Comparison of ENCODE assay signal across 18 cellular contexts in genomic region chr11:9201372-9202162, GRCh38.
DNase-seq lines count a peak whose midpoint lies in the region; ATAC-seq and TF ChIP-seq lines count a peak whose summit lies in the region.
"Had no signal": no experiment of that assay in that cellular context is flagged by ENCODE, and none has a peak within 500 bp of the region (broad histone marks: within the 10 kb centered on the region; RNA-seq: fewer than 3 reads in every experiment).

No MANE protein-coding gene starts in this region.

- H3K27ac ChIP-seq in SK-N-SH (ENCODE audit: low read depth in 2 of 2, low read length in 1 of 2) = no peak overlapping the region
- H3K27ac ChIP-seq in left ventricle myocardium inferior (replicated peaks) = peak overlapping the region; percentile 57
- no peak overlapping the region for H3K27ac ChIP-seq in effector memory CD4-positive, alpha-beta T cell (ENCODE audit: insufficient read depth, low read length, poor library complexity, severe bottlenecking)
- H3K27ac ChIP-seq: 22Rv1 had no signal

- peaks cover 10% of the 10 kb centered on the region for H4K20me1 ChIP-seq in SK-N-SH (ENCODE audit: insufficient read depth)

- H3K9me3 Mint-ChIP-seq in activated naive CD8-positive, alpha-beta T cell (ENCODE audit: low read depth) = no peaks in the 10 kb centered on the region
- H3K9me3 Mint-ChIP-seq in stimulated activated naive CD8-positive, alpha-beta T cell treated with anti-CD3 and anti-CD28 coated beads, Interleukin-15, Interleukin-2, amounts not matched to agents 100 ng/mL and 50 ng/mL, for 24 hours = no peaks in the 10 kb centered on the region
- H3K9me3 Mint-ChIP-seq: CD4-positive, CD25-positive, alpha-beta regulatory T cell; GM23338 had no signal

- DNase-seq in SK-N-SH (no peak), left ventricle myocardium inferior (no peak), left ventricle myocardium superior (no peak), RPMI8226 (no peak)
- DNase-seq in effector memory CD4-positive, alpha-beta T cell = no peak
- DNase-seq: CD4-positive, CD25-positive, alpha-beta regulatory T cell; EL; NCI-H1417 treated with DMSO at 0.1 percent for 48 hours; NCI-H2029; NCI-H2171; NCI-H446; NCI-H69 had no signal

- CTCF ChIA-PET in SK-N-SH (lab: Yijun Ruan, JAX) = no interaction called here

- no peak overlapping the region for H3K4me3 Mint-ChIP-seq in activated naive CD8-positive, alpha-beta T cell
- peak overlapping the region; percentile 21 for H3K4me3 Mint-ChIP-seq in stimulated activated naive CD8-positive, alpha-beta T cell treated with anti-CD3 and anti-CD28 coated beads, Interleukin-15, Interleukin-2, amounts not matched to agents 100 ng/mL and 50 ng/mL, for 24 hours
- H3K4me3 Mint-ChIP-seq: B cell; CD4-positive, CD25-positive, alpha-beta regulatory T cell; GM23338 had no signal

- H3K4me3 ChIP-seq in SK-N-SH (ENCODE audit: low read depth in 2 of 2, low read length in 1 of 2) (no peak overlapping the region), left ventricle myocardium inferior (no peak overlapping the region)
- no peak overlapping the region for H3K4me3 ChIP-seq in effector memory CD4-positive, alpha-beta T cell (ENCODE audit: insufficient read depth, low read depth, low read length, poor library complexity, severe bottlenecking)
- H3K4me3 ChIP-seq: GM23338 had no signal

- no peak overlapping the region for H3K9ac ChIP-seq in SK-N-SH

- no peak for TF ChIP-seq CTCF in SK-N-SH (IDR thresholded peaks at IDR 0.05)
- TF ChIP-seq CTCF in left ventricle myocardium inferior (IDR thresholded peaks at IDR 0.05; ENCODE audit: borderline replicate concordance) = no peak

- H3K27me3 Mint-ChIP-seq in activated naive CD8-positive, alpha-beta T cell = no peaks in the 10 kb centered on the region
- no peaks in the 10 kb centered on the region for H3K27me3 Mint-ChIP-seq in stimulated activated naive CD8-positive, alpha-beta T cell treated with anti-CD3 and anti-CD28 coated beads, Interleukin-15, Interleukin-2, amounts not matched to agents 100 ng/mL and 50 ng/mL, for 24 hours
- H3K27me3 Mint-ChIP-seq: B cell; CD4-positive, CD25-positive, alpha-beta regulatory T cell had no signal

- peaks cover 7% of the 10 kb centered on the region for H3F3A ChIP-seq in SK-N-SH (replicated peaks; ENCODE audit: insufficient read depth)

- TF ChIP-seq RAD21 in SK-N-SH (IDR thresholded peaks at IDR 0.05; ENCODE audit: low read length) = no peak

- no peaks in the 10 kb centered on the region for H3K9me2 ChIP-seq in SK-N-SH

- H3K27ac Mint-ChIP-seq in activated naive CD8-positive, alpha-beta T cell = peak overlapping the region; percentile 22
- peak overlapping the region; percentile 24 for H3K27ac Mint-ChIP-seq in stimulated activated naive CD8-positive, alpha-beta T cell treated with anti-CD3 and anti-CD28 coated beads, Interleukin-15, Interleukin-2, amounts not matched to agents 100 ng/mL and 50 ng/mL, for 24 hours
- H3K27ac Mint-ChIP-seq: B cell; CD4-positive, CD25-positive, alpha-beta regulatory T cell; GM23338 had no signal

- POLR2A ChIA-PET in SK-N-SH (lab: Yijun Ruan, JAX) = no interaction called here

- peaks cover 35% of the 10 kb centered on the region for H3K4me1 Mint-ChIP-seq in activated naive CD8-positive, alpha-beta T cell (ENCODE audit: low read depth)
- peaks cover 31% of the 10 kb centered on the region for H3K4me1 Mint-ChIP-seq in stimulated activated naive CD8-positive, alpha-beta T cell treated with anti-CD3 and anti-CD28 coated beads, Interleukin-15, Interleukin-2, amounts not matched to agents 100 ng/mL and 50 ng/mL, for 24 hours (ENCODE audit: low read depth)
- H3K4me1 Mint-ChIP-seq: B cell; CD4-positive, CD25-positive, alpha-beta regulatory T cell had no signal

- no peaks in the 10 kb centered on the region for H3K9me3 ChIP-seq in SK-N-SH
- no peaks in the 10 kb centered on the region for H3K9me3 ChIP-seq in left ventricle myocardium inferior (replicated peaks)
- H3K9me3 ChIP-seq in effector memory CD4-positive, alpha-beta T cell (ENCODE audit: control insufficient read depth, low read length) = no peaks in the 10 kb centered on the region

- intact Hi-C loops in left ventricle myocardium inferior (cut with micrococcal nuclease) (no loop called here), left ventricle myocardium superior (cut with micrococcal nuclease) (no loop called here)

- no peak overlapping the region for H2AFZ ChIP-seq in SK-N-SH (ENCODE audit: low read depth)
- H2AFZ ChIP-seq: GM23338 had no signal

- no peak for TF ChIP-seq EP300 in SK-N-SH (IDR thresholded peaks at IDR 0.05; ENCODE audit: borderline replicate concordance in 1 of 2, low read depth in 1 of 2, low read length in 1 of 2)

- H3K4me1 ChIP-seq in SK-N-SH (ENCODE audit: control insufficient read depth in 1 of 2, insufficient read depth in 2 of 2, low read depth in 1 of 2, low read length in 1 of 2) (peaks cover 0 to 3% of the 10 kb centered on the region in 2 experiments; a peak in 1 of 4 replicates), left ventricle myocardium inferior (peaks cover 70% of the 10 kb centered on the region)
- no peaks in the 10 kb centered on the region for H3K4me1 ChIP-seq in effector memory CD4-positive, alpha-beta T cell (ENCODE audit: control insufficient read depth, insufficient read depth, low read length, poor library complexity, severe bottlenecking)

- H3K27me3 ChIP-seq in SK-N-SH (ENCODE audit: insufficient read depth) = no peaks in the 10 kb centered on the region
- H3K27me3 ChIP-seq in left ventricle myocardium inferior (ENCODE audit: low read depth) = no peaks in the 10 kb centered on the region
- no peaks in the 10 kb centered on the region for H3K27me3 ChIP-seq in effector memory CD4-positive, alpha-beta T cell (replicated peaks; ENCODE audit: control insufficient read depth, insufficient read depth, low read length, poor library complexity, severe bottlenecking)

- H3K36me3 ChIP-seq in SK-N-SH (replicated peaks in 1 of 2; ENCODE audit: control insufficient read depth in 1 of 2, insufficient read depth in 2 of 2, low read length in 1 of 2) (peaks cover 17 to 39% of the 10 kb centered on the region in 2 experiments), left ventricle myocardium inferior (peaks cover 26% of the 10 kb centered on the region)
- peaks cover 3% of the 10 kb centered on the region for H3K36me3 ChIP-seq in effector memory CD4-positive, alpha-beta T cell (ENCODE audit: control insufficient read depth, insufficient read depth, low read length)

- H3K4me2 ChIP-seq in SK-N-SH = no peak overlapping the region
- H3K4me2 ChIP-seq: GM23338 had no signal

- peaks cover 67% of the 10 kb centered on the region for H3K79me2 ChIP-seq in SK-N-SH (ENCODE audit: insufficient read depth)

- 97% methylated on average over 3 of the region's 3 CpGs for WGBS in SK-N-SH (ENCODE audit: low lambda C conversion rate)

- H3K36me3 Mint-ChIP-seq in activated naive CD8-positive, alpha-beta T cell = peaks cover 14% of the 10 kb centered on the region
- H3K36me3 Mint-ChIP-seq in stimulated activated naive CD8-positive, alpha-beta T cell treated with anti-CD3 and anti-CD28 coated beads, Interleukin-15, Interleukin-2, amounts not matched to agents 100 ng/mL and 50 ng/mL, for 24 hours (ENCODE audit: low read depth) = peaks cover 33% of the 10 kb centered on the region
- H3K36me3 Mint-ChIP-seq: CD4-positive, CD25-positive, alpha-beta regulatory T cell had no signal

- ATAC-seq in SK-N-SH treated with all-trans-retinoic acid at 6 μM for 48 hours (no peak), left ventricle myocardium superior (no peak)
- ATAC-seq: GM23338 had no signal

TF ChIP-seq in SK-N-SH treated with all-trans-retinoic acid at 6 μM for 48 hours, 23 proteins besides CTCF, POLR2A, EP300 and RAD21:
- TF ChIP-seq TOX (CRISPR knock-in tag; IDR thresholded peaks at IDR 0.05; ENCODE audit: borderline replicate concordance) (no peak), ISL1 (CRISPR knock-in tag; IDR thresholded peaks at IDR 0.05) (0 out of 2 replicates have a peak, but pooled peaks have one; percentile 10)

TF ChIP-seq in SK-N-SH, 30 proteins besides CTCF, POLR2A, EP300 and RAD21:
- TF ChIP-seq YY1 (IDR thresholded peaks at IDR 0.05; ENCODE audit: low read depth) = no peak
- TF ChIP-seq USF2 (IDR thresholded peaks at IDR 0.05; ENCODE audit: borderline replicate concordance, low read depth, low read length) = no peak
- TF ChIP-seq FOSL2 (IDR thresholded peaks at IDR 0.05; ENCODE audit: borderline replicate concordance, low read depth) = no peak
- TF ChIP-seq POLR2AphosphoS5 (IDR thresholded peaks at IDR 0.05; ENCODE audit: low read depth, low read length) = no peak
